In the genomic region with DNA sequence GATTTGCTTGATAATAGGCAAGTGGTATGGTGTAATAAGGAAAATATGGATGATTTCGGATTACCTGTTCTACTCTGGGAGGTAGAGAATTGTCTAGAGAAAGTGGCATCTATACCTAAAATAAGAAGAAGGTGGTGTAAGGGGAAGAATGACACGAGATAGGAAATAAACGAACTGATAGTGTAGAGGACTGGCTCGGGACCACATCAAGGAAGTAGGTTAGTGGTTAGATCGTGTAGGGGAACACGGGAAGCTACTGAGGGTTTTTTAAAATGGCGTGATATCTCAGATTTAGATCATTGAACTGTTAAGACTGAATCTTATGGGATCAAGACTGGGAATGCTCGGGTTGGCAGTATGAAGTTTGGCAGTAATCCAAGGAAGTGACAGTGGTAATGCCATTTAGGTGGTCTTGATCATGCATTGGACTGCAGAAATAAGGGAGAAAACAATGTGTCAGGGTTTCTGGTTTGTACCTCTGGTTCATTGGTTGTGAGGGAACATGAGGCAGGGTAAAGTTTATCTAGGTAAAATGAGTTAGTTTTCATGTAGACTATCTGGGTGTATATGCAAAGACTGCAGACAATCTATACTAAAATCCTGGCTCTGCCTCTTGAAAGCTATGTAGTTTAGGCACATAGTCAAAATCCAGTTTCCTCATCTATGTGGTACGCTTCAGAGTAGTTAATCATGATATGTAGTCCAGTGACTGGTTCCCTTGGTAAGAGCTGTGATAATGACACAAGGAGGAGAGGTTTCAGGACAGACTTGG, we compare ENCODE assay signal across 2 cellular contexts.
A peak's percentile ranks its signal among the peaks of the same experiment; 100 is the strongest.
TF ChIP-seq lines count a peak whose summit lies in the region.

No MANE protein-coding gene starts in this region.

TF ChIP-seq in SK-N-SH, 30 proteins besides CTCF, POLR2A, EP300 and RAD21:
- TF ChIP-seq FOXM1 (IDR thresholded peaks at IDR 0.05; ENCODE audit: low read depth) (no peak), USF2 (IDR thresholded peaks at IDR 0.05; ENCODE audit: borderline replicate concordance, low read depth, low read length) (no peak), MXI1 (IDR thresholded peaks at IDR 0.05; ENCODE audit: low read depth, low read length) (no peak), FOXJ3 (CRISPR knock-in tag; IDR thresholded peaks at IDR 0.05) (no peak), NFIC (IDR thresholded peaks at IDR 0.05; ENCODE audit: borderline replicate concordance) (0 out of 2 replicates have a peak, but pooled peaks have one; percentile 6), CHD2 (IDR thresholded peaks at IDR 0.05; ENCODE audit: low read length, partially characterized antibody) (no peak), POLR2AphosphoS5 (IDR thresholded peaks at IDR 0.05; ENCODE audit: low read depth, low read length) (peak; percentile 58), RXRA (IDR thresholded peaks at IDR 0.05; ENCODE audit: borderline replicate concordance, low read depth) (no peak), GATA2 (CRISPR knock-in tag; IDR thresholded peaks at IDR 0.05) (no peak), TAF1 (IDR thresholded peaks at IDR 0.05; ENCODE audit: borderline replicate concordance, low read depth, low read length) (no peak)
- TF ChIP-seq, protein P1, sequence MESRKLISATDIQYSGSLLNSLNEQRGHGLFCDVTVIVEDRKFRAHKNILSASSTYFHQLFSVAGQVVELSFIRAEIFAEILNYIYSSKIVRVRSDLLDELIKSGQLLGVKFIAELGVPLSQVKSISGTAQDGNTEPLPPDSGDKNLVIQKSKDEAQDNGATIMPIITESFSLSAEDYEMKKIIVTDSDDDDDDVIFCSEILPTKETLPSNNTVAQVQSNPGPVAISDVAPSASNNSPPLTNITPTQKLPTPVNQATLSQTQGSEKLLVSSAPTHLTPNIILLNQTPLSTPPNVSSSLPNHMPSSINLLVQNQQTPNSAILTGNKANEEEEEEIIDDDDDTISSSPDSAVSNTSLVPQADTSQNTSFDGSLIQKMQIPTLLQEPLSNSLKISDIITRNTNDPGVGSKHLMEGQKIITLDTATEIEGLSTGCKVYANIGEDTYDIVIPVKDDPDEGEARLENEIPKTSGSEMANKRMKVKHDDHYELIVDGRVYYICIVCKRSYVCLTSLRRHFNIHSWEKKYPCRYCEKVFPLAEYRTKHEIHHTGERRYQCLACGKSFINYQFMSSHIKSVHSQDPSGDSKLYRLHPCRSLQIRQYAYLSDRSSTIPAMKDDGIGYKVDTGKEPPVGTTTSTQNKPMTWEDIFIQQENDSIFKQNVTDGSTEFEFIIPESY (IDR thresholded peaks at IDR 0.05; ENCODE audit: borderline replicate concordance, low read depth): no peak
TF ChIP-seq in SK-N-SH: peak in this region for 2.

TF ChIP-seq in SK-N-SH treated with all-trans-retinoic acid at 6 μM for 48 hours, 23 proteins besides CTCF, POLR2A, EP300 and RAD21:
- TF ChIP-seq ARNTL (CRISPR knock-in tag; IDR thresholded peaks at IDR 0.05; ENCODE audit: borderline replicate concordance, low read depth): no peak
- no peak for TF ChIP-seq ZFP3 (CRISPR knock-in tag; IDR thresholded peaks at IDR 0.05)
- no peak for TF ChIP-seq ZC3H10 (CRISPR knock-in tag; IDR thresholded peaks at IDR 0.05)
- no peak for TF ChIP-seq ZNF70 (CRISPR knock-in tag; IDR thresholded peaks at IDR 0.05)
- TF ChIP-seq RARB (CRISPR knock-in tag; IDR thresholded peaks at IDR 0.05): no peak
- no peak for TF ChIP-seq ZNF565 (CRISPR knock-in tag; conservative IDR thresholded peaks at IDR 0.05; ENCODE audit: low read depth)
- TF ChIP-seq CSDC2 (CRISPR knock-in tag; IDR thresholded peaks at IDR 0.05): no peak
- no peak for TF ChIP-seq PPARA (CRISPR knock-in tag; IDR thresholded peaks at IDR 0.05; ENCODE audit: borderline replicate concordance)
- TF ChIP-seq SNAI2 (CRISPR knock-in tag; IDR thresholded peaks at IDR 0.05): no peak
- TF ChIP-seq TOX (CRISPR knock-in tag; IDR thresholded peaks at IDR 0.05; ENCODE audit: borderline replicate concordance): no peak
- TF ChIP-seq ZFP30 (CRISPR knock-in tag; IDR thresholded peaks at IDR 0.05): no peak
- no peak for TF ChIP-seq ISL1 (CRISPR knock-in tag; IDR thresholded peaks at IDR 0.05)
- no peak for TF ChIP-seq CSRNP3 (CRISPR knock-in tag; IDR thresholded peaks at IDR 0.05)
- TF ChIP-seq ZNF8 (CRISPR knock-in tag; IDR thresholded peaks at IDR 0.05): no peak
- no peak for TF ChIP-seq GLIS3 (CRISPR knock-in tag; IDR thresholded peaks at IDR 0.05)
- TF ChIP-seq CREB5 (CRISPR knock-in tag; IDR thresholded peaks at IDR 0.05; ENCODE audit: low read depth): no peak
